In the genomic region with DNA sequence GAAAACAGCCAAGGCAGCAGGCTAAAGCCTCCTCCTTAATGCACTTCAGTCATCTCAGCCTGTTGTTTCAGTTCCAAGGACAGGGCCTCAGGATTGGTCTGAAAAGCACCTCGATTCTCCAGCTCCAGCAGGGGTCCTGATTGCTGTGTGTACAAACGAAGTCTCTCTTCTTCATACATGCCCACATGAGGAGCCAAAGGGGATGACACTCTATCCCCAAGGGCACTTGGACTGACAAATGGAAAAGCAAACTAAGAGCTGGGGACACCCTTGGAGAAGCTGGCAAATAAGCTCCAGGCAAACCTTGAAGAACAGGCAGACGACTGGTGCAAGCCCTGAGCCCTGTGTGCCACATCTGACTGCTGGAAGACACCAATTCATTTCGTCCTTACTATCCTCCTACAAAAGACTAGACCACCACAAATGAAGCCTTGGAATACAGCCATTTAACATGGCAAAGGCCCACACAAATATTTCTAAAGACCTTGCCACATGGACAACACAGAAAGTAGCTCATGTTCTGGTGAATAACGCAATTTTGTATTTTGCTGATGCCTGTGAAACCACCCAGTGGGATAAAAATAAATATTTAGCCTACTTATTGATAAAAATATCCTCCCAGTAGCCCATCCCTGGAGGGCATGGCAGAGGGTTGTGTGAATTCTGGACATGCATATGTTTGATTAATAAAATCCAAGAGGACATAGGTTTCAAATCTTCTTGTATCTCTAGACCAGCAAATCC, we compare ENCODE assay signal across 23 cellular contexts.
DNase-seq lines count a peak whose midpoint lies in the region; ATAC-seq and TF ChIP-seq lines count a peak whose summit lies in the region.
"Had no signal": no experiment of that assay in that cellular context is flagged by ENCODE, and none has a peak within 500 bp of the region (broad histone marks: within the 10 kb centered on the region; RNA-seq: fewer than 3 reads in every experiment).

No MANE protein-coding gene starts in this region.

- no peak overlapping the region for H2BK120ac ChIP-seq in mesendoderm (ENCODE audit: low read depth, low read length)

- intact Hi-C loops in MCF 10A (cut with micrococcal nuclease), result no loop called here
- intact Hi-C loops in breast epithelium (cut with DNase I; ENCODE audit: low total_unique reads), result no loop called here
- intact Hi-C loops in body of pancreas (cut with DNase I), result no loop called here
- intact Hi-C loops in aorta (cut with DNase I), result no loop called here

- H3K4me1 ChIP-seq in breast epithelium (no peaks in the 10 kb centered on the region), body of pancreas (peaks cover 50% of the 10 kb centered on the region), mesendoderm (ENCODE audit: control insufficient read depth, low read depth, low read length) (peaks cover 8% of the 10 kb centered on the region), aorta (ENCODE audit: control insufficient read depth in 1 of 2, insufficient read depth in 2 of 2, low read length in 2 of 2) (peaks cover 0 to 3% of the 10 kb centered on the region in 2 donors)

- H3K79me2 ChIP-seq in mesendoderm (ENCODE audit: control insufficient read depth, insufficient read depth, low read length), result peaks cover 43% of the 10 kb centered on the region

- no peak overlapping the region for H2BK5ac ChIP-seq in mesendoderm (ENCODE audit: low read length)

- no peak overlapping the region for H4K5ac ChIP-seq in mesendoderm (ENCODE audit: low read length)

- no peak overlapping the region for H2BK15ac ChIP-seq in mesendoderm (replicated peaks; ENCODE audit: low read depth)

- H3K27me3 ChIP-seq in breast epithelium (no peaks in the 10 kb centered on the region), body of pancreas (no peaks in the 10 kb centered on the region), mesendoderm (ENCODE audit: insufficient read depth, low read length, poor library complexity) (no peaks in the 10 kb centered on the region), aorta (ENCODE audit: control insufficient read depth in 1 of 2, insufficient read depth in 2 of 2, low read length in 1 of 2) (no peaks in the 10 kb centered on the region)
- H3K27me3 ChIP-seq: foreskin keratinocyte, ovary had no signal

- TF ChIP-seq POLR2A in breast epithelium (IDR thresholded peaks at IDR 0.05) (no peak), body of pancreas (IDR thresholded peaks at IDR 0.05) (no peak)

- CTCF ChIA-PET in MCF 10A (lab: Yijun Ruan, JAX), result no interaction called here

- no peak overlapping the region for H3K18ac ChIP-seq in mesendoderm (ENCODE audit: low read length)

- BruUV-seq in MCF 10A (replicated peaks; lab: Mats Ljungman, UMichigan), result no TSS peak

- peak; percentile 16 for ATAC-seq in body of pancreas
- peak; percentile 8 for ATAC-seq in aorta (ENCODE audit: low FRiP score)
- no peak for ATAC-seq in GM19455 (IDR thresholded peaks at IDR 0.05; ENCODE audit: unreplicated experiment)
- ATAC-seq: foreskin keratinocyte had no signal

- H3K4me3 ChIP-seq in breast epithelium (no peak overlapping the region), body of pancreas (no peak overlapping the region), mesendoderm (ENCODE audit: low read length) (no peak overlapping the region), aorta (ENCODE audit: low read length in 2 of 2) (no peak overlapping the region)
- H3K4me3 ChIP-seq: dorsolateral prefrontal cortex, ovary had no signal

- DNase-seq in MCF 10A (ENCODE audit: unreplicated experiment), result no peak
- no peak for DNase-seq in breast epithelium (ENCODE audit: low spot score in 2 of 2)
- peak in 2 of 4 donors; percentile 7 to 29 for DNase-seq in body of pancreas
- DNase-seq in mesendoderm, result peak; percentile 57
- DNase-seq in aorta, result no peak
- no peak for DNase-seq in epidermal melanocyte (ENCODE audit: insufficient read length, low spot score)
- no peak for DNase-seq in central memory CD4-positive, alpha-beta T cell
- DNase-seq: activated B cell treated with CpG ODN at 0.5 μM for 24 hours; activated CD4-positive, alpha-beta memory T cell treated with anti-CD3 and anti-CD28 coated beads, Interleukin-2, amount 10 ng/mL, durations not matched to agents 7 days and 5 days; activated naive CD4-positive, alpha-beta T cell; amniotic stem cell; dorsolateral prefrontal cortex; foreskin keratinocyte; hypothalamus; islet precursor cell; mammary epithelial cell; naive B cell; NCI-H187; ovary; SK-N-SH had no signal

- H3K27ac ChIP-seq in breast epithelium (peak overlapping the region in 1 of 2 donors; percentile 15), body of pancreas (peak overlapping the region in 3 of 4 donors; percentile 56 to 76 (median 57)), mesendoderm (ENCODE audit: low read depth, low read length) (no peak overlapping the region), aorta (ENCODE audit: low read depth in 1 of 2, low read length in 2 of 2) (no peak overlapping the region)
- H3K27ac ChIP-seq: dorsolateral prefrontal cortex, epithelial cell of prostate, ovary had no signal

- peak overlapping the region; percentile 49 for H3K27ac Mint-ChIP-seq in MCF 10A (ENCODE audit: low read depth, unreplicated experiment)
- H3K27ac Mint-ChIP-seq: activated B cell treated with CpG ODN at 0.5 μM for 24 hours; activated CD4-positive, alpha-beta memory T cell treated with anti-CD3 and anti-CD28 coated beads, Interleukin-2, amount 10 ng/mL, durations not matched to agents 7 days and 5 days; T-helper 2 cell treated with Interferon-gamma antibody and Interleukin-4, amounts not matched to agents 5 μg/mL and 100 μg/mL, for 36 hours had no signal

- POLR2A ChIA-PET in MCF 10A (lab: Yijun Ruan, JAX), result interaction anchor here (1.0 to 1.3 kb wide), 2 partner anchors 9 to 61 kb away, joined by 3 read pairs; no protein-coding TSS in a partner anchor

- H3K9me3 ChIP-seq in breast epithelium (no peaks in the 10 kb centered on the region), body of pancreas (no peaks in the 10 kb centered on the region), aorta (ENCODE audit: control insufficient read depth, low read length) (no peaks in the 10 kb centered on the region)
- H3K9me3 ChIP-seq: ovary, SK-N-SH had no signal

- 34 to 39% methylated on average over 5 of the region's 5 CpGs for WGBS in body of pancreas, 2 donors
- WGBS in mesendoderm (ENCODE audit: extremely low coverage, insufficient coverage, low lambda C conversion rate), result no CpG with 5 or more reads among the region's 5 CpGs
- 46 to 58% methylated on average over 5 of the region's 5 CpGs for WGBS in aorta, 2 donors

- H2AK5ac ChIP-seq in mesendoderm (ENCODE audit: low read length), result no peak overlapping the region

- no peak overlapping the region for H3K56ac ChIP-seq in mesendoderm (ENCODE audit: low read length)

- no peak overlapping the region for H3K4ac ChIP-seq in mesendoderm (ENCODE audit: low read depth, low read length)

- H3K4me1 Mint-ChIP-seq in MCF 10A (ENCODE audit: insufficient read depth, unreplicated experiment), result peaks cover 13% of the 10 kb centered on the region
- H3K4me1 Mint-ChIP-seq: activated B cell treated with CpG ODN at 0.5 μM for 24 hours, naive B cell had no signal

- no peak overlapping the region for H3K4me2 ChIP-seq in mesendoderm (ENCODE audit: low read length)
- H3K4me2 ChIP-seq: SK-N-SH had no signal

- TF ChIP-seq CTCF in MCF 10A (IDR thresholded peaks at IDR 0.05; ENCODE audit: unreplicated experiment), result no peak
- TF ChIP-seq CTCF in breast epithelium (IDR thresholded peaks at IDR 0.05), result no peak
- TF ChIP-seq CTCF in body of pancreas (IDR thresholded peaks at IDR 0.05), result no peak

- peak overlapping the region; percentile 48 for H3K23ac ChIP-seq in mesendoderm (ENCODE audit: low read length)

- no peak overlapping the region for H3K4me3 Mint-ChIP-seq in MCF 10A (ENCODE audit: unreplicated experiment)
- H3K4me3 Mint-ChIP-seq: activated B cell treated with CpG ODN at 0.5 μM for 24 hours; activated CD4-positive, alpha-beta memory T cell treated with anti-CD3 and anti-CD28 coated beads, Interleukin-2, amount 10 ng/mL, durations not matched to agents 7 days and 5 days; naive B cell; T-helper 2 cell treated with Interferon-gamma antibody and Interleukin-4, amounts not matched to agents 5 μg/mL and 100 μg/mL, for 36 hours had no signal

- no peak overlapping the region for H3K9ac ChIP-seq in mesendoderm (ENCODE audit: low read length)
- H3K9ac ChIP-seq: SK-N-SH had no signal

- H3K36me3 ChIP-seq in breast epithelium, result no peaks in the 10 kb centered on the region
- no peaks in the 10 kb centered on the region for H3K36me3 ChIP-seq in body of pancreas (replicated peaks in 1 of 2; ENCODE audit: insufficient read depth in 1 of 2, low read depth in 2 of 2)
- no peaks in the 10 kb centered on the region for H3K36me3 ChIP-seq in mesendoderm (ENCODE audit: control insufficient read depth, insufficient read depth, low read length)
- no peaks in the 10 kb centered on the region for H3K36me3 ChIP-seq in aorta (ENCODE audit: control insufficient read depth in 1 of 2, insufficient read depth in 2 of 2, low read length in 1 of 2)
- H3K36me3 ChIP-seq: ovary had no signal

- no peaks in the 10 kb centered on the region for H3K9me3 Mint-ChIP-seq in MCF 10A (ENCODE audit: unreplicated experiment)
- H3K9me3 Mint-ChIP-seq: activated B cell treated with CpG ODN at 0.5 μM for 24 hours; activated CD4-positive, alpha-beta memory T cell treated with anti-CD3 and anti-CD28 coated beads, Interleukin-2, amount 10 ng/mL, durations not matched to agents 7 days and 5 days; naive B cell; T-helper 2 cell treated with Interferon-gamma antibody and Interleukin-4, amounts not matched to agents 5 μg/mL and 100 μg/mL, for 36 hours had no signal

- H3K36me3 Mint-ChIP-seq in MCF 10A (ENCODE audit: insufficient read depth, unreplicated experiment), result peaks cover 5% of the 10 kb centered on the region
- H3K36me3 Mint-ChIP-seq: naive B cell had no signal

- H3K79me1 ChIP-seq in mesendoderm (ENCODE audit: low read length), result peaks cover 25% of the 10 kb centered on the region

- H3K27me3 Mint-ChIP-seq in MCF 10A (ENCODE audit: insufficient read depth, unreplicated experiment), result no peaks in the 10 kb centered on the region

- no peak overlapping the region for H4K8ac ChIP-seq in mesendoderm (ENCODE audit: low read depth, low read length)

Comparison
In these comparisons a context has a peak if more than half of its experiments do, and no peak if none do; other contexts are left out.
1. H3K27ac ChIP-seq: peak in body of pancreas (3 of 4); none in mesendoderm (single experiment) and aorta (0 of 2).